Comparison of ENCODE assay signal across 1 cellular context in genomic region chr20:10323729-10324128, GRCh38.
TF ChIP-seq lines count a peak whose summit lies in the region.

No MANE protein-coding gene starts in this region.

TF ChIP-seq in H1, 55 proteins besides CTCF, POLR2A, EP300 and RAD21 (continued from another document):
- no peak for TF ChIP-seq BCL11A (IDR thresholded peaks at IDR 0.05; ENCODE audit: low read depth in 2 of 2, low read length in 2 of 2)
TF ChIP-seq in H1: peak in this region for 0.
